10 cellular contexts compared by ENCODE assay signal in the genomic region with DNA sequence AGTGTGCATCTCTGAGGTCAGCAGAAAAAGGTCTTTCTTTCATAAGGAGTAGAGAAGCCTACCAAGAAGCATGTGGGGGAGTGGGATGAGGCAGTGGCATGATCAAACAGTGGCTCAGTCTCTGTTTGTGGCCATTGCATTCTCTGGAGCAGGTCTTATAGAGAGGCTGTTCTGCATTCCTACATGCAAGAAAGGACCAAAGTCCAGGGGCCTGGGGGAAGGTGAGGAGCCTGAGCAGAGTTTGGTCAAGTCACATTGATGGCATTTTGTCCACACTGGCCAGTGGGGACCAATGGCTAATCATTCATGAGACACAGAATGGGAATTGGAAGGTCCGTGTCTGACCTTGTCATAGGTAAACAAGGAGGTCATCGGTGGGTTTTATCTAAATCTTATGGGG. TPM values are rescaled to one million over a fixed set of nuclear protein-coding genes. Genes with fewer than 3 reads are reported as not detected.
"Had no signal": no experiment of that assay in that cellular context is flagged by ENCODE, and none has a peak within 500 bp of the region (broad histone marks: within the 10 kb centered on the region; RNA-seq: fewer than 3 reads in every experiment).

No MANE protein-coding gene starts in this region.

- ATAC-seq: HCT116 had no signal

- H3K9ac ChIP-seq: GM23248, KMS-11 had no signal

- H3K27ac Mint-ChIP-seq: HFFc6, IgD-negative memory B cell had no signal

- DNase-seq: GM23248, GOT3, H7, HFFc6, KBM-7 had no signal

- H3K4me1 ChIP-seq: HAP-1 had no signal

- H3K36me3 ChIP-seq: HAP-1 had no signal

- H3K4me3 ChIP-seq: GM23248, HAP-1 had no signal

- H3K4me1 Mint-ChIP-seq: IgD-negative memory B cell had no signal

- H3K27me3 Mint-ChIP-seq: IgD-negative memory B cell had no signal

- H3K4me2 ChIP-seq: KMS-11 had no signal

- H3K9me3 ChIP-seq: HAP-1 had no signal

- H3K27ac ChIP-seq: GM23248, KMS-11 had no signal

- H2AFZ ChIP-seq: GM23248 had no signal

- H3K4me3 Mint-ChIP-seq: HFFc6, IgD-negative memory B cell had no signal

RNA-seq across cellular contexts. Expression of gene MAP10, which starts 25.4 kb away (rescaled TPM):
- total RNA-seq: HT-29 had no signal
